In genomic region chr14:96408608-96409007, GRCh38 we compare ENCODE assay signal across 23 cellular contexts.
"Had no signal": no experiment of that assay in that cellular context is flagged by ENCODE, and none has a peak within 500 bp of the region (broad histone marks: within the 10 kb centered on the region; RNA-seq: fewer than 3 reads in every experiment).

No MANE protein-coding gene starts in this region.

- ATAC-seq: foreskin keratinocyte; psoas muscle; stimulated activated naive B cell treated with anti-CD40 and anti-IgM and Interleukin-4, amounts not matched to agents 10 μg/mL and 1 μg/mL and 100 μg/mL, for 72 hours; stimulated activated naive CD8-positive, alpha-beta T cell treated with anti-CD3 and anti-CD28 coated beads, Interleukin-15, amount 100 ng/mL, for 72 hours had no signal

- FAIRE-seq: endometrium, keratinocyte had no signal

- H3K79me2 ChIP-seq: parathyroid adenoma had no signal

- H3K4me3 ChIP-seq: coronary artery, dorsolateral prefrontal cortex, left ventricle myocardium inferior, lung, psoas muscle, sigmoid colon, skin epidermis, testis, tibial nerve had no signal

- H3K27me3 ChIP-seq: dorsolateral prefrontal cortex, foreskin keratinocyte, sigmoid colon, testis, tibial nerve had no signal

- H3K9ac ChIP-seq: parathyroid adenoma had no signal

- H3K4me1 ChIP-seq: foreskin keratinocyte, parathyroid adenoma, psoas muscle, sigmoid colon, testis, tibial nerve had no signal

- H3K27ac ChIP-seq: coronary artery, dorsolateral prefrontal cortex, epithelial cell of prostate, foreskin keratinocyte, left ventricle myocardium inferior, parathyroid adenoma, psoas muscle, sigmoid colon, skin epidermis, testis, tibial nerve had no signal

- DNase-seq: dorsolateral prefrontal cortex; effector memory CD4-positive, alpha-beta T cell; foreskin keratinocyte; immature natural killer cell; left ventricle myocardium inferior; mesendoderm; naive B cell; occipital lobe; psoas muscle; sigmoid colon; stimulated activated CD4-positive, alpha-beta T cell treated with anti-CD3 and anti-CD28 coated beads, Interleukin-2, amount 100 ng/mL, for 24 hours; stimulated activated CD4-positive, alpha-beta T cell treated with anti-CD3 and anti-CD28 coated beads, Interleukin-4, amount 100 ng/mL, for 4 hours; stimulated activated naive B cell treated with anti-CD40 and anti-IgM and Interleukin-4, amounts not matched to agents 10 μg/mL and 1 μg/mL and 100 μg/mL, for 72 hours; stimulated activated naive CD8-positive, alpha-beta T cell treated with anti-CD3 and anti-CD28 coated beads, Interleukin-15, amount 100 ng/mL, for 72 hours; testis had no signal

- H3K9me3 ChIP-seq: left ventricle myocardium inferior, psoas muscle, sigmoid colon, testis, tibial nerve had no signal

- H2AFZ ChIP-seq: parathyroid adenoma had no signal

- H3K36me3 ChIP-seq: left ventricle myocardium inferior, sigmoid colon, tibial nerve had no signal
